11 cellular contexts compared by ENCODE assay signal in the genomic region with DNA sequence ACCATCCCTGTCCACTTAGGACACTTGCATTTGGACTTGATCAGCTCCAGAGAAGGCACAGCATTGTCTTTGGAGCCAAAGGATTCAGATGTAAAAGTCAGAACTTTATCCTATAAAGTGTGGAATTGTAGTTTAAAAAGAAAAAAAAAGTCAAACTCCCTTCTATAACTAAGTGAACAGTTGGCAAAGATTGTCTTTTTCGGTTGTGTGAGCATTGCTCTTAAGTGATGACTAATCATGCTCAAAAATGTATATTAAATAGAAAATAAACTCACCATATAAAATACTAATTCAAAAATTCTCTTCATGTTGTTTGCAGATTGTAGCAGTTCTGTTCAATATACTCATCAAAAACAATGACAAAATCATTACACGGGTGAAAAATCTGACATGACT.
A peak's percentile ranks its signal among the peaks of the same experiment; 100 is the strongest.
DNase-seq lines count a peak whose midpoint lies in the region; ATAC-seq and TF ChIP-seq lines count a peak whose summit lies in the region.
"Had no signal": no experiment of that assay in that cellular context is flagged by ENCODE, and none has a peak within 500 bp of the region (broad histone marks: within the 10 kb centered on the region; RNA-seq: fewer than 3 reads in every experiment).

No MANE protein-coding gene starts in this region.

- H3K27ac Mint-ChIP-seq in activated T-helper 17 cell treated with anti-CD3 and anti-CD28 coated beads, Interleukin-2, amount 50 U/mL, for 72 hours, result peak overlapping the region; percentile 100
- H3K27ac Mint-ChIP-seq in memory B cell (peak overlapping the region; percentile 83), type B pancreatic cell (no peak overlapping the region)
- H3K27ac Mint-ChIP-seq: brain had no signal

- in situ Hi-C loops in mammary epithelial cell (cut with MboI; ENCODE audit: low sequenced_read_pairs in 2 of 2), result loop anchor here in 1 of 2 donors (25.0 kb wide), 1 partner anchor 331 kb away; no protein-coding TSS in a partner anchor

- no peak for DNase-seq in breast epithelium (ENCODE audit: low spot score in 2 of 2)
- DNase-seq in mammary epithelial cell, result no peak
- DNase-seq in memory B cell (ENCODE audit: low spot score in 2 of 2), result no peak
- no peak for DNase-seq in upper lobe of right lung
- no peak for DNase-seq in pons (ENCODE audit: low spot score)
- no peak for DNase-seq in type B pancreatic cell (ENCODE audit: extremely low spot score, unreplicated experiment)
- DNase-seq: activated CD4-positive, CD25-positive, alpha-beta regulatory T cell treated with anti-CD3 and anti-CD28 coated beads, Interleukin-2, amount 50 U/mL, for 72 hours; right lobe of liver had no signal

- TF ChIP-seq CTCF in breast epithelium (IDR thresholded peaks at IDR 0.05), result no peak
- TF ChIP-seq CTCF in mammary epithelial cell (conservative IDR thresholded peaks at IDR 0.05 in 1 of 2, IDR thresholded peaks at IDR 0.05 in 1 of 2; ENCODE audit: extremely low read depth in 1 of 2, insufficient read depth in 1 of 2, low read depth in 1 of 2, low read length in 2 of 2), result no peak
- TF ChIP-seq CTCF in upper lobe of right lung (IDR thresholded peaks at IDR 0.05), result no peak
- TF ChIP-seq CTCF in type B pancreatic cell (conservative IDR thresholded peaks at IDR 0.05), result no peak

- no peak overlapping the region for H3K9ac ChIP-seq in mammary epithelial cell (ENCODE audit: insufficient read depth, low read length)

- CTCF ChIA-PET in mammary epithelial cell (lab: Charles Lee; ENCODE audit: low non-redundant PET), result no interaction called here

- TF ChIP-seq POLR2A in breast epithelium (IDR thresholded peaks at IDR 0.05), result no peak

- H3K36me3 Mint-ChIP-seq in activated T-helper 17 cell treated with anti-CD3 and anti-CD28 coated beads, Interleukin-2, amount 50 U/mL, for 72 hours (ENCODE audit: low read depth), result peaks cover 100% of the 10 kb centered on the region
- peaks cover 42% of the 10 kb centered on the region for H3K36me3 Mint-ChIP-seq in memory B cell
- peaks cover 29% of the 10 kb centered on the region for H3K36me3 Mint-ChIP-seq in type B pancreatic cell
- H3K36me3 Mint-ChIP-seq: brain had no signal

- H3K79me2 ChIP-seq in mammary epithelial cell (ENCODE audit: insufficient read depth, low read length), result peaks cover 96% of the 10 kb centered on the region

- peak overlapping the region; percentile 99 for H3K4me3 Mint-ChIP-seq in activated T-helper 17 cell treated with anti-CD3 and anti-CD28 coated beads, Interleukin-2, amount 50 U/mL, for 72 hours
- peak overlapping the region; percentile 14 for H3K4me3 Mint-ChIP-seq in memory B cell
- H3K4me3 Mint-ChIP-seq in type B pancreatic cell, result no peak overlapping the region
- H3K4me3 Mint-ChIP-seq: brain had no signal

- no peak overlapping the region for H3K4me2 ChIP-seq in mammary epithelial cell (ENCODE audit: insufficient read depth, low read depth, low read length)

- dilution Hi-C loops in mammary epithelial cell (cut with HindIII; ENCODE audit: low sequenced_read_pairs), result no loop called here

- H3K27ac ChIP-seq in breast epithelium, result peak overlapping the region; percentile 69 to 73
- no peak overlapping the region for H3K27ac ChIP-seq in mammary epithelial cell (ENCODE audit: insufficient read depth, low read depth, low read length)
- H3K27ac ChIP-seq in upper lobe of right lung, result peak overlapping the region; percentile 28

- H3K4me1 ChIP-seq in breast epithelium, result peaks cover 0 to 18% of the 10 kb centered on the region in 2 donors
- H3K4me1 ChIP-seq in mammary epithelial cell (ENCODE audit: insufficient read depth, low read length), result peaks cover 50% of the 10 kb centered on the region
- H3K4me1 ChIP-seq in upper lobe of right lung, result peaks cover 64% of the 10 kb centered on the region

- no peaks in the 10 kb centered on the region for H3K27me3 Mint-ChIP-seq in activated T-helper 17 cell treated with anti-CD3 and anti-CD28 coated beads, Interleukin-2, amount 50 U/mL, for 72 hours
- no peaks in the 10 kb centered on the region for H3K27me3 Mint-ChIP-seq in memory B cell
- no peaks in the 10 kb centered on the region for H3K27me3 Mint-ChIP-seq in type B pancreatic cell

- peaks cover 91% of the 10 kb centered on the region for H3K4me1 Mint-ChIP-seq in activated T-helper 17 cell treated with anti-CD3 and anti-CD28 coated beads, Interleukin-2, amount 50 U/mL, for 72 hours
- peaks cover 70% of the 10 kb centered on the region for H3K4me1 Mint-ChIP-seq in memory B cell
- peaks cover 32% of the 10 kb centered on the region for H3K4me1 Mint-ChIP-seq in type B pancreatic cell (ENCODE audit: unreplicated experiment)

- BruUV-seq in mammary epithelial cell (replicated peaks; lab: Mats Ljungman, UMichigan), result no TSS peak

- ATAC-seq in activated T-helper 17 cell treated with anti-CD3 and anti-CD28 coated beads, Interleukin-2, amount 50 U/mL, for 72 hours (replicated peaks), result no peak
- ATAC-seq in memory B cell (ENCODE audit: low read depth) (no peak), upper lobe of right lung (no peak), HG02981 (IDR thresholded peaks at IDR 0.05; ENCODE audit: unreplicated experiment) (no peak)
- ATAC-seq: right lobe of liver had no signal

- H3K4me3 ChIP-seq in breast epithelium, result no peak overlapping the region
- no peak overlapping the region for H3K4me3 ChIP-seq in mammary epithelial cell (replicated peaks in 1 of 3; ENCODE audit: insufficient read depth in 1 of 3, low read depth in 2 of 3, low read length in 3 of 3)
- no peak overlapping the region for H3K4me3 ChIP-seq in upper lobe of right lung
- H3K4me3 ChIP-seq: right lobe of liver had no signal

- H3K27me3 ChIP-seq in breast epithelium (no peaks in the 10 kb centered on the region), mammary epithelial cell (ENCODE audit: insufficient read depth, low read length) (no peaks in the 10 kb centered on the region), upper lobe of right lung (no peaks in the 10 kb centered on the region)
- H3K27me3 ChIP-seq: right lobe of liver had no signal

- no peaks in the 10 kb centered on the region for H4K20me1 ChIP-seq in mammary epithelial cell (ENCODE audit: insufficient read depth, low read length)

- H3K36me3 ChIP-seq in breast epithelium, result no peaks in the 10 kb centered on the region
- peaks cover 14% of the 10 kb centered on the region for H3K36me3 ChIP-seq in mammary epithelial cell (ENCODE audit: insufficient read depth, low read length)
- H3K36me3 ChIP-seq in upper lobe of right lung, result peaks cover 22% of the 10 kb centered on the region
- H3K36me3 ChIP-seq: right lobe of liver had no signal

- H2AFZ ChIP-seq in mammary epithelial cell (ENCODE audit: low read depth, low read length), result no peak overlapping the region

- no peaks in the 10 kb centered on the region for H3K9me3 Mint-ChIP-seq in activated T-helper 17 cell treated with anti-CD3 and anti-CD28 coated beads, Interleukin-2, amount 50 U/mL, for 72 hours
- H3K9me3 Mint-ChIP-seq in memory B cell, result no peaks in the 10 kb centered on the region
- H3K9me3 Mint-ChIP-seq in type B pancreatic cell, result peaks cover 5% of the 10 kb centered on the region
- H3K9me3 Mint-ChIP-seq: brain had no signal

- H3K9me3 ChIP-seq in breast epithelium (no peaks in the 10 kb centered on the region), mammary epithelial cell (replicated peaks; ENCODE audit: insufficient read depth, low read length) (no peaks in the 10 kb centered on the region), upper lobe of right lung (no peaks in the 10 kb centered on the region)
- H3K9me3 ChIP-seq: right lobe of liver had no signal

- intact Hi-C loops in breast epithelium (cut with DNase I; ENCODE audit: low total_unique reads), result no loop called here
- intact Hi-C loops in mammary epithelial cell (cut with micrococcal nuclease), result no loop called here
- intact Hi-C loops in upper lobe of right lung (cut with DNase I), result no loop called here

- 80% methylated on average over 2 of the region's 2 CpGs for WGBS in mammary epithelial cell (ENCODE audit: low coverage, missing lambda C conversion rate)
